8 cellular contexts compared by ENCODE assay signal in the genomic region with DNA sequence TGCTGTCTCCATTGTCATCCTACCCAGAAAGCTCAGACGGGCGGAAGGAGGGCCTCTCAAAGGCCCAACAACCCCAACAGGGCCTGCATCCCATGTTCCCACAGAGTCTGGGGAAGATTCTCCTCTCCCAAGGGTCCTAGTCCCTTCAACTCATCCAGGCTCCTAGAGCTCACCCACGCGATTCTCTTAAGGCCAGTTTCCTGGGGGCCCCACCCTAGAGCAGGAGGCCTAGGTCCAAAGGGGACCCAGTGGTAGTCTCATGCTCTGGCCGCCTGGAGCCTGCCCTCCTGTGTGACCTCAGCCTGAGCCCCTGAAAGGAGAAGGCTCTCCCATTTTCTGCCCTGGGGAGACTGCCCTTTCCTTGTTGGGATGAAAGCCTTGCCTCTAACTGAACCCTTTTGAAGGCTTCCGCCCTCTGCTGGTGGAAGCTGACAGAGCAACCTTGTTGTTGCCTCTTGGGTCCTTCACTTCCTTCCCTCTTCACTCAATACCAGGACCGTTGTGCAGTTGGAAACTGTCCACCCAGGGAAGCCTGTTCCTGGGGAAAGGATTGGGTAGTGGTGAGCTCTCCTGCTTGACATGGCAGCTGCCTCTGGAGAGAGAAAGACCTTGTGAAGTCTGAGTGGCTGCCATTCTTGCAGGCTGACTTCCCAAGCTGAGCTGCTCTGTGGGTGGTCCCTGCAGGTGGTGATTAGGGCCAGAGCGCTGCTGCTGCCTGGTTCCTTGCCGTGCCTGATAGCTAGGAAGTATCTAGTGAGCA.
A peak's percentile ranks its signal among the peaks of the same experiment; 100 is the strongest.
DNase-seq lines count a peak whose midpoint lies in the region; ATAC-seq and FAIRE-seq lines count a peak whose summit lies in the region.

No MANE protein-coding gene starts in this region.

- FAIRE-seq in RCC 7860 (lab: Jason Lieb, UNC), result no peak

- DNase-seq in EH (ENCODE audit: low read depth), result peak; percentile 72
- DNase-seq in RCC 7860 (ENCODE audit: low spot score), result peak; percentile 16
- peak; percentile 48 for DNase-seq in activated naive CD4-positive, alpha-beta T cell treated with anti-CD3 and anti-CD28 coated beads, Interleukin-2, amount 50 U/mL, for 16 hours
- peak; percentile 51 for DNase-seq in hepatic stellate cell (ENCODE audit: low spot score)
- peak; percentile 52 to 72 for DNase-seq in stimulated activated CD4-positive, alpha-beta T cell treated with anti-CD3 and anti-CD28 coated beads, Interleukin-2, amount 100 ng/mL, for 24 hours
- no peak for DNase-seq in GF-D8 (lab: John Stamatoyannopoulos, UW)

- peak; percentile 47 for ATAC-seq in HG02763 (IDR thresholded peaks at IDR 0.05; ENCODE audit: unreplicated experiment)
- no peak for ATAC-seq in HG03095 (IDR thresholded peaks at IDR 0.05; ENCODE audit: unreplicated experiment)
